ENCODE assay signal across 28 cellular contexts in the genomic region with DNA sequence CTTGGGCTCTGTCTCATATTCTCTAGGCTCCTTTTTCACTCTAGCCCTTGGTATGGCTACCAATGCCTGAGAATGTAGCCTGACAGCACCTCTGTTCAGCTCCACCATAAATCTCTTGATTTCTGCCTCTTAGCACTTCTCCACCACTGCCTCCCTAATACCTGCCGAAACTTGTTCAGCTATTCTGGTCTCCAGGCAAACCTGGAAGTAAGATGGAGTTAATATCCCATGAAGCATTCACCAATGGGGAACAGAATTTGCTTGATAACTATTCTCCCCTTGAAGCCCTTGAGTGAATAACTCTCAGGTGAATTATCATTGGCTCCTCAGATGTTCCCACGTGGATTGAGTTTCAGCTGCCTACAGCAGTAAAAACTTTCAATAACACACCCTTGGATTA.
"Had no signal": no experiment of that assay in that cellular context is flagged by ENCODE, and none has a peak within 500 bp of the region (broad histone marks: within the 10 kb centered on the region; RNA-seq: fewer than 3 reads in every experiment).

No MANE protein-coding gene starts in this region.

- H3K27me3 ChIP-seq: ascending aorta, hepatocyte, left lung, pancreas, right atrium auricular region, transverse colon, uterus had no signal

- H3K36me3 ChIP-seq: adrenal gland, ascending aorta, brain microvascular endothelial cell, left lung, pancreas, right atrium auricular region, transverse colon, uterus had no signal

- H3K4me1 ChIP-seq: adrenal gland, ascending aorta, left lung, psoas muscle, right atrium auricular region, transverse colon, uterus had no signal

- H3K4me3 Mint-ChIP-seq: activated CD4-positive, alpha-beta memory T cell treated with anti-CD3 and anti-CD28 coated beads for 36 hours; activated CD8-positive, alpha-beta memory T cell treated with anti-CD3 and anti-CD28 coated beads, Interleukin-2, amount 10 ng/mL, durations not matched to agents 7 days and 5 days; dendritic cell treated with granulocyte-macrophage colony-stimulating factor and Interleukin-4, amounts not matched to agents 40 ng/mL and 50 ng/mL, for 4 days; immature natural killer cell; mesothelial cell of epicardium; nephron progenitor cell had no signal

- DNase-seq: activated CD4-positive, alpha-beta memory T cell treated with anti-CD3 and anti-CD28 coated beads for 36 hours; activated CD4-positive, alpha-beta T cell treated with anti-CD3 and anti-CD28 coated beads for 48 hours; activated CD8-positive, alpha-beta memory T cell treated with anti-CD3 and anti-CD28 coated beads, Interleukin-2, amount 10 ng/mL, durations not matched to agents 7 days and 5 days; activated effector memory CD4-positive, alpha-beta T cell treated with anti-CD3 and anti-CD28 coated beads, Interleukin-2, amount 50 U/mL, for 16 hours; activated naive CD4-positive, alpha-beta T cell treated with anti-CD3 and anti-CD28 coated beads, Interleukin-2, amount 50 U/mL, for 16 hours; activated T-cell treated with anti-CD3 and anti-CD28 coated beads for 4 hours; adrenal gland; brain microvascular endothelial cell; caudate nucleus; effector CD8-positive, alpha-beta T cell; glutamatergic neuron; immature natural killer cell; left lung; nephron progenitor cell; pancreas; psoas muscle; stimulated activated CD4-positive, alpha-beta T cell treated with anti-CD3 and anti-CD28 coated beads, Interleukin-4, amount 100 ng/mL, for 4 hours; transverse colon; uterus had no signal

- H3K4me3 ChIP-seq: adrenal gland, ascending aorta, hepatocyte, lung, pancreas, psoas muscle, right atrium auricular region, transverse colon, uterus had no signal

- H3K27ac ChIP-seq: adrenal gland, ascending aorta, brain microvascular endothelial cell, hepatocyte, left lung, pancreas, psoas muscle, right atrium auricular region, transverse colon, uterus had no signal

- H3K9me3 ChIP-seq: ascending aorta, pancreas, psoas muscle, transverse colon, uterus had no signal

- H3K36me3 Mint-ChIP-seq: activated CD4-positive, alpha-beta memory T cell treated with anti-CD3 and anti-CD28 coated beads for 36 hours; activated CD8-positive, alpha-beta memory T cell treated with anti-CD3 and anti-CD28 coated beads, Interleukin-2, amount 10 ng/mL, durations not matched to agents 7 days and 5 days; immature natural killer cell had no signal

- H3K27ac Mint-ChIP-seq: activated CD4-positive, alpha-beta memory T cell treated with anti-CD3 and anti-CD28 coated beads for 36 hours; activated CD8-positive, alpha-beta memory T cell treated with anti-CD3 and anti-CD28 coated beads, Interleukin-2, amount 10 ng/mL, durations not matched to agents 7 days and 5 days; dendritic cell treated with granulocyte-macrophage colony-stimulating factor and Interleukin-4, amounts not matched to agents 40 ng/mL and 50 ng/mL, for 4 days; immature natural killer cell; mesothelial cell of epicardium; nephron progenitor cell had no signal

- FAIRE-seq: endothelial cell of umbilical vein, frontal cortex, pancreas had no signal

- ATAC-seq: activated CD8-positive, alpha-beta memory T cell treated with anti-CD3 and anti-CD28 coated beads, Interleukin-2, amount 10 ng/mL, durations not matched to agents 7 days and 5 days; esophagus mucosa; left lung; pancreas; psoas muscle had no signal
